19 cellular contexts compared by ENCODE assay signal in genomic region chr16:88327566-88328312, GRCh38. TPM values are rescaled to one million over a fixed set of nuclear protein-coding genes. Genes with fewer than 3 reads are reported as not detected.
DNase-seq lines count a peak whose midpoint lies in the region; ATAC-seq and TF ChIP-seq lines count a peak whose summit lies in the region.
"Had no signal": no experiment of that assay in that cellular context is flagged by ENCODE, and none has a peak within 500 bp of the region (broad histone marks: within the 10 kb centered on the region; RNA-seq: fewer than 3 reads in every experiment).

No MANE protein-coding gene starts in this region.

- H3K18ac ChIP-seq in mesenchymal stem cell (ENCODE audit: low read depth in 1 of 2, low read length in 2 of 2), result peak overlapping the region in 1 of 2 experiments; percentile 54

- no peak overlapping the region for H3K9ac ChIP-seq in mesenchymal stem cell (ENCODE audit: low read length)

- H2BK120ac ChIP-seq in mesenchymal stem cell (ENCODE audit: low read depth, low read length), result no peak overlapping the region

- peak overlapping the region; percentile 37 for H2BK15ac ChIP-seq in mesenchymal stem cell (ENCODE audit: low read depth, poor library complexity, severe bottlenecking)

- H3K27ac ChIP-seq in mesenchymal stem cell (ENCODE audit: low read length, poor library complexity, severe bottlenecking) (no peak overlapping the region), vagina (no peak overlapping the region), body of pancreas (no peak overlapping the region)

- TF ChIP-seq CTCF in choroid plexus epithelial cell (conservative IDR thresholded peaks at IDR 0.05; ENCODE audit: low read depth, low read length), result no peak
- no peak for TF ChIP-seq CTCF in vagina (IDR thresholded peaks at IDR 0.05)
- no peak for TF ChIP-seq CTCF in body of pancreas (IDR thresholded peaks at IDR 0.05)

- no peak overlapping the region for H3K4me3 ChIP-seq in choroid plexus epithelial cell (ENCODE audit: low read depth, low read length)
- H3K4me3 ChIP-seq in mesenchymal stem cell (ENCODE audit: insufficient read depth in 1 of 2, low read depth in 1 of 2, low read length in 2 of 2), result no peak overlapping the region
- no peak overlapping the region for H3K4me3 ChIP-seq in vagina
- H3K4me3 ChIP-seq in body of pancreas, result no peak overlapping the region

- H3K4ac ChIP-seq in mesenchymal stem cell (ENCODE audit: low read depth in 1 of 2, low read length in 2 of 2), result peak overlapping the region in 1 of 2 experiments; percentile 7

- H2BK12ac ChIP-seq in mesenchymal stem cell (ENCODE audit: low read length in 2 of 2), result peak overlapping the region; percentile 43 to 78

- TF ChIP-seq POLR2A in vagina (IDR thresholded peaks at IDR 0.05) (no peak), body of pancreas (IDR thresholded peaks at IDR 0.05) (no peak)

- H3K36me3 ChIP-seq in mesenchymal stem cell (ENCODE audit: control insufficient read depth in 1 of 2, insufficient read depth in 2 of 2, low read depth in 1 of 2, low read length in 2 of 2) (no peaks in the 10 kb centered on the region), vagina (no peaks in the 10 kb centered on the region), body of pancreas (replicated peaks in 1 of 2; ENCODE audit: insufficient read depth in 1 of 2, low read depth in 2 of 2) (no peaks in the 10 kb centered on the region)
- H3K36me3 ChIP-seq: BE2C had no signal

- peak; percentile 29 for DNase-seq in Right ventricle myocardium superior
- DNase-seq in cardiac septum (ENCODE audit: low spot score), result no peak
- DNase-seq in choroid plexus epithelial cell (ENCODE audit: low read depth), result peak; percentile 87
- DNase-seq in mesenchymal stem cell, result no peak
- peak; percentile 47 for DNase-seq in renal cortical epithelial cell (ENCODE audit: low read depth)
- no peak for DNase-seq in DMS153 (lab: John Stamatoyannopoulos, UW)
- no peak for DNase-seq in vagina (ENCODE audit: extremely low spot score in 2 of 2)
- no peak for DNase-seq in body of pancreas
- DNase-seq: 8988T; BE2C; CD4-positive, alpha-beta memory T cell; GF-D8; GOT3; NCI-H1417 treated with DMSO at 0.1 percent for 48 hours; NCI-H187 treated with DMSO at 0.1 percent for 48 hours; NCI-H2227 treated with DMSO at 0.1 percent for 48 hours; NCI-H510A treated with DMSO at 0.1 percent for 48 hours; NCI-H774; RPMI8226 had no signal

- no peak overlapping the region for H3K14ac ChIP-seq in mesenchymal stem cell (ENCODE audit: low read length in 2 of 2)

- intact Hi-C loops in Right ventricle myocardium superior (cut with DNase I), result no loop called here
- intact Hi-C loops in cardiac septum (cut with DNase I), result no loop called here
- intact Hi-C loops in vagina (cut with DNase I), result no loop called here
- intact Hi-C loops in body of pancreas (cut with DNase I), result no loop called here

- H3K9me3 ChIP-seq in mesenchymal stem cell (ENCODE audit: control insufficient read depth, low read length) (no peaks in the 10 kb centered on the region), vagina (no peaks in the 10 kb centered on the region), body of pancreas (no peaks in the 10 kb centered on the region)
- H3K9me3 ChIP-seq: BE2C had no signal

- no peak overlapping the region for H3K23ac ChIP-seq in mesenchymal stem cell (ENCODE audit: low read length in 2 of 2)

- no peak overlapping the region for H2AK5ac ChIP-seq in mesenchymal stem cell (ENCODE audit: low read length, severe bottlenecking)

- H2BK5ac ChIP-seq in mesenchymal stem cell (ENCODE audit: low read depth, low read length, poor library complexity, severe bottlenecking), result no peak overlapping the region

- peak overlapping the region; percentile 51 for H4K8ac ChIP-seq in mesenchymal stem cell (ENCODE audit: low read length)

- no peak overlapping the region for H3K4me2 ChIP-seq in mesenchymal stem cell (ENCODE audit: low read length, poor library complexity, severe bottlenecking)

- H3K4me1 ChIP-seq in mesenchymal stem cell (ENCODE audit: control insufficient read depth, insufficient read depth, low read depth, low read length) (peaks cover 31% of the 10 kb centered on the region), vagina (peaks cover 7% of the 10 kb centered on the region), body of pancreas (peaks cover 7% of the 10 kb centered on the region)
- H3K4me1 ChIP-seq: BE2C had no signal

- H3K27me3 ChIP-seq in mesenchymal stem cell (ENCODE audit: control insufficient read depth in 1 of 2, insufficient read depth in 1 of 2, low read length in 2 of 2) (no peaks in the 10 kb centered on the region), vagina (no peaks in the 10 kb centered on the region), body of pancreas (no peaks in the 10 kb centered on the region)
- H3K27me3 ChIP-seq: BE2C had no signal

- peak overlapping the region; percentile 86 for H4K91ac ChIP-seq in mesenchymal stem cell (ENCODE audit: low read length)

- no peak overlapping the region for H2AFZ ChIP-seq in mesenchymal stem cell (ENCODE audit: low read depth, low read length)

- H3K79me1 ChIP-seq in mesenchymal stem cell (replicated peaks; ENCODE audit: low read length, poor library complexity, severe bottlenecking), result no peaks in the 10 kb centered on the region

- 95% methylated on average over 36 of the region's 36 CpGs for WGBS in mesenchymal stem cell
- WGBS in body of pancreas, 2 donors, result 73 to 78% methylated on average over 20 to 36 of the region's 36 CpGs

- no peak for ATAC-seq in Right ventricle myocardium superior (ENCODE audit: poor library complexity)
- no peak for ATAC-seq in body of pancreas

RNA-seq across cellular contexts. Expression of gene ZNF469, which starts 55.0 kb away (rescaled TPM):
- total RNA-seq in Right ventricle myocardium superior, result 0.94 TPM
- 1.5 TPM for total RNA-seq in cardiac septum
- 11.1 TPM for polyA plus RNA-seq in mesenchymal stem cell (2013, experiment 1 of 2)
- 10.4 TPM for polyA plus RNA-seq in mesenchymal stem cell (2013, experiment 2 of 2)
- 0.35 and 0.80 TPM in 2 replicates for total RNA-seq in renal cortical epithelial cell
- 2.2 TPM for total RNA-seq in vagina
- total RNA-seq in body of pancreas, result 1 to 10 TPM in 1 of 2 donors, under 1 TPM in 1; 0.99 to 1.0 TPM

Comparison
In these comparisons a context has a peak if more than half of its experiments do, and no peak if none do; other contexts are left out.
1. DNase-seq: peak in Right ventricle myocardium superior (single experiment), choroid plexus epithelial cell (single experiment) and renal cortical epithelial cell (single experiment); none in cardiac septum (single experiment), mesenchymal stem cell (single experiment), DMS153 (single experiment), vagina (0 of 2) and body of pancreas (0 of 4).